In the genomic region with DNA sequence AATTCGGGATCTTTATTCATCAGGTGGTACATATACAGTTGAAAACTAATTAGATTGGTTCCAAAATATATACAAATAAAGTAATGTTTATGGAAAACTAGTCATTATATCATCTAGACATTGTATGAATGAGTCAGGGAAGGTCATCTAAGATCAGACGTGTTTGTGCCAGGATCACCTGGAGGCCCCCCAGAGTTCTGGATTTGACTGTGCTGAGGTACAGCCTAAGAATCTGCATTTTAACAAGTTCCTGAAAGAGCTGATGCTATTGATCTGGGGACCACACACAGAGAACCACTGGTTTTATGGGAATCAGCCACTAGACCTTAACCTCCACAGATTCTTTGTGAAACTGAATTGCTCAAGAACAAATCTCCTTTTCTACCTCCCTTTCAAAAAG, we compare ENCODE assay signal across 24 cellular contexts.
"Had no signal": no experiment of that assay in that cellular context is flagged by ENCODE, and none has a peak within 500 bp of the region (broad histone marks: within the 10 kb centered on the region; RNA-seq: fewer than 3 reads in every experiment).

No MANE protein-coding gene starts in this region.

- H3K36me3 Mint-ChIP-seq: activated CD8-positive, alpha-beta memory T cell treated with anti-CD3 and anti-CD28 coated beads, Interleukin-2, amount 10 ng/mL, durations not matched to agents 7 days and 5 days; activated naive CD8-positive, alpha-beta T cell; T-cell had no signal

- H3K4me1 Mint-ChIP-seq: T-cell had no signal

- H3K9me3 Mint-ChIP-seq: activated CD4-positive, alpha-beta T cell treated with anti-CD3 and anti-CD28 coated beads, Interleukin-2, amount 10 ng/mL, durations not matched to agents 7 days and 5 days; activated T-cell treated with anti-CD3 and anti-CD28 coated beads, Interleukin-2, amount 50 U/mL, for 4 hours; activated T-helper 2 cell treated with anti-CD3 and anti-CD28 coated beads, Interferon-gamma antibody, Interleukin-2, Interleukin-4, amounts not matched to agents 10 μg/mL and 5 μg/mL and 100 μg/mL, durations not matched to agents 14 hours and 24 hours and 36 hours; brain; central memory CD8-positive, alpha-beta T cell; T-cell had no signal

- FAIRE-seq: astrocyte had no signal

- DNase-seq: activated CD4-positive, alpha-beta T cell treated with anti-CD3 and anti-CD28 coated beads, Interleukin-2, amount 10 ng/mL, durations not matched to agents 7 days and 5 days; activated CD8-positive, alpha-beta memory T cell treated with anti-CD3 and anti-CD28 coated beads, Interleukin-2, amount 10 ng/mL, durations not matched to agents 7 days and 5 days; activated gamma-delta T cell treated with Interleukin-2 at 50 U/mL for 16 hours; activated T-cell treated with anti-CD3 and anti-CD28 coated beads, Interleukin-2, amount 50 U/mL, for 4 hours; amygdala; MV-4-11; NCI-H1092 treated with DMSO at 0.1 percent for 48 hours; NCI-H1417 treated with DMSO at 0.1 percent for 48 hours; NCI-H1694 treated with DMSO at 0.1 percent for 48 hours; NCI-H2029 treated with DMSO at 0.1 percent for 48 hours; NCI-H345; NCI-H510A; NCI-H526 treated with DMSO at 0.1 percent for 48 hours; NCI-H82; OCI-M1; RPMI8226; T-cell had no signal

- ATAC-seq: activated CD8-positive, alpha-beta memory T cell treated with anti-CD3 and anti-CD28 coated beads, Interleukin-2, amount 10 ng/mL, durations not matched to agents 7 days and 5 days; activated T-cell treated with anti-CD3 and anti-CD28 coated beads, Interleukin-2, amount 50 U/mL, for 4 hours; Panc1; Right ventricle myocardium inferior; T-cell had no signal

- H3K4me3 Mint-ChIP-seq: activated CD4-positive, alpha-beta T cell treated with anti-CD3 and anti-CD28 coated beads, Interleukin-2, amount 10 ng/mL, durations not matched to agents 7 days and 5 days; activated CD8-positive, alpha-beta memory T cell treated with anti-CD3 and anti-CD28 coated beads, Interleukin-2, amount 10 ng/mL, durations not matched to agents 7 days and 5 days; activated naive CD8-positive, alpha-beta T cell; activated T-cell treated with anti-CD3 and anti-CD28 coated beads, Interleukin-2, amount 50 U/mL, for 4 hours; brain; central memory CD8-positive, alpha-beta T cell; T-cell had no signal

- H3K27ac Mint-ChIP-seq: activated CD4-positive, alpha-beta T cell treated with anti-CD3 and anti-CD28 coated beads, Interleukin-2, amount 10 ng/mL, durations not matched to agents 7 days and 5 days; activated CD8-positive, alpha-beta memory T cell treated with anti-CD3 and anti-CD28 coated beads, Interleukin-2, amount 10 ng/mL, durations not matched to agents 7 days and 5 days; activated naive CD8-positive, alpha-beta T cell; activated T-helper 2 cell treated with anti-CD3 and anti-CD28 coated beads, Interferon-gamma antibody, Interleukin-2, Interleukin-4, amounts not matched to agents 10 μg/mL and 5 μg/mL and 100 μg/mL, durations not matched to agents 14 hours and 24 hours and 36 hours; T-cell had no signal
